In the genomic region with DNA sequence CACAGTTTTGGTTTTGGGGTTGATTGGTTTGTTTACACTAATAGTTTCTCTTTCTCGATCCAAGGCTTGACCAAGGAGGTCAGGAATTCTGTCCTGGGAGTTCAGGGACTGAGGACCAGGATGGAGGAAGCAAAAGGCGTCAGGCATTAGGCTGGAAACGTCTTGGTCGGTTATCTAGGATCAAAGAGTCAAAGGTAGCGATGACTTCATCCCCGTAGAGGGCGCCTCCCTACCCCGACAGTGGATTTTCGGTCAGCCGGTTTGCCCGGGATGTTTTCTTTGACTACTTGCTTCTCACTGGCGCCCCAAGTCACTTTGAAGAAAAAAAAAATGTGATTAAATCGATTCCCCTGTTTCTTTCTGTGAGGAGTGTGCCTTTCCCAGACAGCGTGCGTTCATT, we compare ENCODE assay signal across 8 cellular contexts. TPM values are rescaled to one million over a fixed set of nuclear protein-coding genes. Genes with fewer than 3 reads are reported as not detected.
A peak's percentile ranks its signal among the peaks of the same experiment; 100 is the strongest.
DNase-seq lines count a peak whose midpoint lies in the region; ATAC-seq, FAIRE-seq and TF ChIP-seq lines count a peak whose summit lies in the region.

No MANE protein-coding gene starts in this region.

- no peak overlapping the region for H4K91ac ChIP-seq in neuronal stem cell (ENCODE audit: low read depth, low read length, poor library complexity)

- H3K36me3 ChIP-seq in OCI-LY1 (ENCODE audit: insufficient read depth, low read length), result no peaks in the 10 kb centered on the region
- H3K36me3 ChIP-seq in effector memory CD4-positive, alpha-beta T cell (ENCODE audit: control insufficient read depth, insufficient read depth, low read length), result no peaks in the 10 kb centered on the region
- no peaks in the 10 kb centered on the region for H3K36me3 ChIP-seq in neuronal stem cell (replicated peaks in 1 of 2; ENCODE audit: control insufficient read depth in 2 of 2, insufficient read depth in 2 of 2, low read length in 2 of 2)
- H3K36me3 ChIP-seq in psoas muscle (ENCODE audit: insufficient read depth in 1 of 2, low read depth in 1 of 2), result no peaks in the 10 kb centered on the region

- ATAC-seq in HG03039 (IDR thresholded peaks at IDR 0.05; ENCODE audit: unreplicated experiment), result no peak
- ATAC-seq in psoas muscle, result no peak

- H3K4me2 ChIP-seq in OCI-LY1 (ENCODE audit: low read length) (no peak overlapping the region), neuronal stem cell (ENCODE audit: insufficient read depth, low read length, poor library complexity, severe bottlenecking) (peak overlapping the region; percentile 99)

- H4K8ac ChIP-seq in neuronal stem cell (ENCODE audit: low read depth, low read length), result no peak overlapping the region

- no peak overlapping the region for H3K18ac ChIP-seq in neuronal stem cell (ENCODE audit: low read length)

- no peaks in the 10 kb centered on the region for H3K9me2 ChIP-seq in OCI-LY1 (ENCODE audit: low read depth, low read length)

- H2BK15ac ChIP-seq in neuronal stem cell (ENCODE audit: low read length), result no peak overlapping the region

- H3F3A ChIP-seq in OCI-LY1 (ENCODE audit: insufficient read depth, low read length), result no peaks in the 10 kb centered on the region

- TF ChIP-seq CTCF in OCI-LY1 (IDR thresholded peaks at IDR 0.05; ENCODE audit: low read length) (0 out of 2 replicates have a peak, but pooled peaks have one; percentile 17), psoas muscle (IDR thresholded peaks at IDR 0.05) (no peak)

- no peak overlapping the region for H3K23ac ChIP-seq in neuronal stem cell (ENCODE audit: low read depth, low read length, poor library complexity)

- H2AFZ ChIP-seq in OCI-LY1 (ENCODE audit: low read length), result no peak overlapping the region
- H2AFZ ChIP-seq in neuronal stem cell (ENCODE audit: low read length), result peak overlapping the region; percentile 97

- no peak overlapping the region for H2BK12ac ChIP-seq in neuronal stem cell (ENCODE audit: low read length)

- H3K27me3 ChIP-seq in OCI-LY1 (ENCODE audit: insufficient read depth, low read length) (no peaks in the 10 kb centered on the region; the same call in 1 of the 2 replicates), neuronal stem cell (ENCODE audit: control insufficient read depth in 3 of 3, insufficient read depth in 3 of 3, low read depth in 1 of 3, low read length in 3 of 3) (peaks cover 0 to 71% (median 27%) of the 10 kb centered on the region in 3 experiments), psoas muscle (ENCODE audit: insufficient read depth in 3 of 3, low read length in 2 of 3) (peaks cover 0 to 73% (median 22%) of the 10 kb centered on the region in 3 donors)
- peaks cover 18% of the 10 kb centered on the region for H3K27me3 ChIP-seq in effector memory CD4-positive, alpha-beta T cell (replicated peaks; ENCODE audit: control insufficient read depth, insufficient read depth, low read length, poor library complexity, severe bottlenecking)

- intact Hi-C loops in psoas muscle (cut with DNase I), result no loop called here

- H3K4me3 ChIP-seq in OCI-LY1 (ENCODE audit: low read depth, low read length, poor library complexity, severe bottlenecking) (no peak overlapping the region), neuronal stem cell (ENCODE audit: low read length in 2 of 2) (peak overlapping the region in 1 of 2 donors; percentile 56), psoas muscle (no peak overlapping the region)
- H3K4me3 ChIP-seq in effector memory CD4-positive, alpha-beta T cell (ENCODE audit: insufficient read depth, low read depth, low read length, poor library complexity, severe bottlenecking), result peak overlapping the region; percentile 67

- H3K4ac ChIP-seq in neuronal stem cell (ENCODE audit: low read length), result no peak overlapping the region

- no peak overlapping the region for H2AK5ac ChIP-seq in neuronal stem cell (ENCODE audit: low read depth, low read length)

- H2BK120ac ChIP-seq in neuronal stem cell (ENCODE audit: low read depth, low read length), result no peak overlapping the region

- H3K79me2 ChIP-seq in OCI-LY1 (ENCODE audit: insufficient read depth, low read length), result no peaks in the 10 kb centered on the region

- DNase-seq in GM12891 (ENCODE audit: insufficient read length, low spot score) (peak; percentile 25), neuronal stem cell (ENCODE audit: low spot score) (peak; percentile 35), dedifferentiated amniotic fluid mesenchymal stem cell (ENCODE audit: extremely low spot score) (no peak), NCI-H2081 (lab: John Stamatoyannopoulos, UW) (no peak), psoas muscle (no peak)
- DNase-seq in effector memory CD4-positive, alpha-beta T cell, result no peak

- H3K79me1 ChIP-seq in neuronal stem cell (ENCODE audit: low read depth, low read length), result peaks cover 2% of the 10 kb centered on the region

- H3K9me3 ChIP-seq in OCI-LY1 (ENCODE audit: low read length) (no peaks in the 10 kb centered on the region), neuronal stem cell (replicated peaks in 1 of 2; ENCODE audit: control insufficient read depth in 2 of 2, insufficient read depth in 1 of 2, low read depth in 1 of 2, low read length in 2 of 2) (peaks cover 0 to 13% of the 10 kb centered on the region in 2 donors), psoas muscle (no peaks in the 10 kb centered on the region)
- no peaks in the 10 kb centered on the region for H3K9me3 ChIP-seq in effector memory CD4-positive, alpha-beta T cell (ENCODE audit: control insufficient read depth, low read length)

- WGBS in neuronal stem cell (ENCODE audit: extremely low coverage in 2 of 2, insufficient read length in 2 of 2, insufficient replicate concordance in 1 of 2), 2 donors, result no CpG with 5 or more reads among the region's 15 CpGs
- 36 to 42% (median 39%) methylated on average over 15 of the region's 15 CpGs for WGBS in psoas muscle, 3 donors

- H2BK5ac ChIP-seq in neuronal stem cell (ENCODE audit: low read length), result no peak overlapping the region

- H3K9ac ChIP-seq in OCI-LY1 (ENCODE audit: low read length) (no peak overlapping the region), neuronal stem cell (ENCODE audit: low read depth, low read length, poor library complexity) (no peak overlapping the region)

- FAIRE-seq in GM12891 (lab: Jason Lieb, UNC), result peak; percentile 72

- H3K14ac ChIP-seq in neuronal stem cell (ENCODE audit: low read length), result no peak overlapping the region

- H3K27ac ChIP-seq in OCI-LY1 (ENCODE audit: low read depth, low read length, poor library complexity, severe bottlenecking) (no peak overlapping the region), neuronal stem cell (replicated peaks; ENCODE audit: low read length) (no peak overlapping the region), psoas muscle (no peak overlapping the region)
- H3K27ac ChIP-seq in effector memory CD4-positive, alpha-beta T cell (ENCODE audit: insufficient read depth, low read length, poor library complexity, severe bottlenecking), result no peak overlapping the region

- H4K20me1 ChIP-seq in OCI-LY1 (ENCODE audit: insufficient read depth, low read length), result no peaks in the 10 kb centered on the region

- no peak for TF ChIP-seq POLR2A in GM12891 (IDR thresholded peaks at IDR 0.05; ENCODE audit: low read depth, low read length)

- no peaks in the 10 kb centered on the region for H3K4me1 ChIP-seq in OCI-LY1 (ENCODE audit: insufficient read depth, low read length, severe bottlenecking)
- H3K4me1 ChIP-seq in effector memory CD4-positive, alpha-beta T cell (ENCODE audit: control insufficient read depth, insufficient read depth, low read length, poor library complexity, severe bottlenecking), result peaks cover 10% of the 10 kb centered on the region
- peaks cover 2 to 10% of the 10 kb centered on the region in 2 donors for H3K4me1 ChIP-seq in neuronal stem cell (ENCODE audit: control insufficient read depth in 2 of 2, insufficient read depth in 1 of 2, low read depth in 1 of 2, low read length in 2 of 2)
- H3K4me1 ChIP-seq in psoas muscle, result peaks cover 9% of the 10 kb centered on the region

TF ChIP-seq in GM12891, 5 proteins besides CTCF, POLR2A, EP300 and RAD21:
- no peak for TF ChIP-seq TAF1 (IDR thresholded peaks at IDR 0.05; ENCODE audit: low read depth, low read length)
- no peak for TF ChIP-seq POLR2AphosphoS5 (IDR thresholded peaks at IDR 0.05; ENCODE audit: low read depth, low read length)
- no peak for TF ChIP-seq PAX5 (IDR thresholded peaks at IDR 0.05; ENCODE audit: insufficient read depth, low read length, severe bottlenecking)
- no peak for TF ChIP-seq POU2F2 (IDR thresholded peaks at IDR 0.05; ENCODE audit: low read depth, low read length)
- TF ChIP-seq SPI1 (IDR thresholded peaks at IDR 0.05; ENCODE audit: low read depth, low read length), result no peak

RNA-seq across cellular contexts. Expression of a gene that starts 1.0 kb away (rescaled TPM):
- polyA plus RNA-seq in GM12891 (2012; ENCODE audit: low read depth, missing spikeins), result 0.04 TPM
- polyA plus RNA-seq in neuronal stem cell (2013, experiment 1 of 2), result 2.0 TPM
- 1.9 TPM for polyA plus RNA-seq in neuronal stem cell (2013, experiment 2 of 2)
- under 1 TPM; 0.27 to 0.54 (median 0.33) TPM for total RNA-seq in psoas muscle
- polyA plus RNA-seq in psoas muscle, result 1 to 10 TPM in 1 of 3 donors, under 1 TPM in 2; 0.31 to 2.8 (median 0.52) TPM

Comparison
In these comparisons a context has a peak if more than half of its experiments do, and no peak if none do; other contexts are left out.
1. DNase-seq: peak in GM12891 (single experiment) and neuronal stem cell (single experiment); none in effector memory CD4-positive, alpha-beta T cell (0 of 3), dedifferentiated amniotic fluid mesenchymal stem cell (single experiment), NCI-H2081 (0 of 2) and psoas muscle (0 of 2).